Comparison of ENCODE assay signal across 21 cellular contexts in the genomic region with DNA sequence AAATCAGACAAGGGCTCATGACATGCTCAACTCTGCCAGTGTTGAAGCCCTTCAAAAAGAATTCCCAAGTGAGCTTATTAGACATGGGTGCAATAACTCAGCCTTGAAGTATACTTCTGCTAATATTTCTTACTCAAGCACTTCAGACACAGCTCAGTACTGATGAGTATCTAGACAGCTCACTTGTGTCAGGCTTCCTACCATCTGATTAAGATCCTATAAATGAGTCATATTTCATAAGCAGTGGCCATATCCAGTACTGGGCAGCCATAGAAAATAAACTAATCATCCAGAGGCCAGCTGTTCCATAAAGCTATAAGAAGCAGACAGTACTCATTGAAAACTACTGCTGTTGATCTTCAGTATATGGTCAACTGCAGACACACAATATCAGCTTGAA. TPM values are rescaled to one million over a fixed set of nuclear protein-coding genes. Genes with fewer than 3 reads are reported as not detected.
DNase-seq lines count a peak whose midpoint lies in the region; ATAC-seq and TF ChIP-seq lines count a peak whose summit lies in the region.
"Had no signal": no experiment of that assay in that cellular context is flagged by ENCODE, and none has a peak within 500 bp of the region (broad histone marks: within the 10 kb centered on the region; RNA-seq: fewer than 3 reads in every experiment).

No MANE protein-coding gene starts in this region.

- no peaks in the 10 kb centered on the region for H3K36me3 ChIP-seq in PC-3 (ENCODE audit: low read depth, low read length)
- no peaks in the 10 kb centered on the region for H3K36me3 ChIP-seq in left lung
- H3K36me3 ChIP-seq: BE2C had no signal

- intact Hi-C loops in PC-3 (cut with micrococcal nuclease) (no loop called here), left lung (cut with DNase I) (no loop called here), Calu3 (cut with micrococcal nuclease; ENCODE audit: unreplicated experiment) (no loop called here)

- CTCF ChIA-PET in PC-3 (lab: Charles Lee), result interaction anchor here (0.6 kb wide), 1 partner anchor 991 kb away, joined by 4 read pairs; no protein-coding TSS in a partner anchor
- CTCF ChIA-PET in Calu3 (lab: Charles Lee), result no interaction called here

- no peaks in the 10 kb centered on the region for H3K4me1 ChIP-seq in PC-3 (ENCODE audit: insufficient read depth, low read length)
- H3K4me1 ChIP-seq in left lung, result no peaks in the 10 kb centered on the region
- H3K4me1 ChIP-seq: BE2C had no signal

- no peaks in the 10 kb centered on the region for H4K20me1 ChIP-seq in PC-3 (ENCODE audit: low read length)

- POLR2A ChIA-PET in PC-3 (lab: Charles Lee; ENCODE audit: unreplicated experiment), result interaction anchor here (0.5 kb wide), 1 partner anchor 259 kb away, joined by 4 read pairs; no protein-coding TSS in a partner anchor

- peak; percentile 4 for DNase-seq in ELR (ENCODE audit: low read depth)
- peak; percentile 40 to 67 for DNase-seq in NCI-H524 (lab: John Stamatoyannopoulos, UW)
- DNase-seq in PC-3, result peak; percentile 39
- DNase-seq in fibroblast of villous mesenchyme (ENCODE audit: low read depth), result peak; percentile 7
- no peak for DNase-seq in left lung
- no peak for DNase-seq in mesenteric fat pad (ENCODE audit: low spot score)
- no peak for DNase-seq in Calu3
- DNase-seq: ACHN; BE2C; C1 segment of cervical spinal cord; CD4-positive, CD25-positive, alpha-beta regulatory T cell; CD8-positive, alpha-beta memory T cell; COR-L47; DND-41; EL; GOT3; H7; HFFc6; IMR-90 had no signal

- H3K27me3 Mint-ChIP-seq in Calu3 (ENCODE audit: unreplicated experiment), result no peaks in the 10 kb centered on the region
- H3K27me3 Mint-ChIP-seq: CD4-positive, CD25-positive, alpha-beta regulatory T cell; CD8-positive, alpha-beta memory T cell had no signal

- H3K36me3 Mint-ChIP-seq in Calu3 (ENCODE audit: insufficient read depth, unreplicated experiment), result no peaks in the 10 kb centered on the region
- H3K36me3 Mint-ChIP-seq: CD4-positive, CD25-positive, alpha-beta regulatory T cell; CD8-positive, alpha-beta memory T cell had no signal

- H3K27ac ChIP-seq in PC-3 (ENCODE audit: low read length) (no peak overlapping the region), left lung (no peak overlapping the region)

- H3K4me1 Mint-ChIP-seq in Calu3 (ENCODE audit: low read depth, unreplicated experiment), result no peaks in the 10 kb centered on the region
- H3K4me1 Mint-ChIP-seq: CD4-positive, CD25-positive, alpha-beta regulatory T cell; CD8-positive, alpha-beta memory T cell had no signal

- H3K4me3 ChIP-seq in PC-3 (ENCODE audit: low read length) (no peak overlapping the region), fibroblast of villous mesenchyme (ENCODE audit: low read depth, low read length) (no peak overlapping the region), left lung (no peak overlapping the region)
- H3K4me3 ChIP-seq: K562 had no signal

- peaks cover 18% of the 10 kb centered on the region for H3K9me3 Mint-ChIP-seq in Calu3 (ENCODE audit: low read depth, unreplicated experiment)

- no peak overlapping the region for H2AFZ ChIP-seq in PC-3 (ENCODE audit: low read length)

- BruUV-seq in PC-3 (replicated peaks; lab: Mats Ljungman, UMichigan), result no TSS peak
- no TSS peak for BruUV-seq in Calu3 (replicated peaks; lab: Mats Ljungman, UMichigan)

- ATAC-seq in PC-3 (peak; percentile 97), left lung (no peak)
- ATAC-seq: HCT116, K562 had no signal

- H3K27me3 ChIP-seq in PC-3 (ENCODE audit: low read length) (no peaks in the 10 kb centered on the region), left lung (no peaks in the 10 kb centered on the region)
- H3K27me3 ChIP-seq: BE2C had no signal

- H3K9ac ChIP-seq in PC-3 (ENCODE audit: low read length), result no peak overlapping the region

- no peak overlapping the region for H3K4me3 Mint-ChIP-seq in Calu3 (ENCODE audit: low read depth, unreplicated experiment)
- H3K4me3 Mint-ChIP-seq: CD4-positive, CD25-positive, alpha-beta regulatory T cell; CD8-positive, alpha-beta memory T cell; HFFc6 had no signal

- TF ChIP-seq CTCF in PC-3 (conservative IDR thresholded peaks at IDR 0.05; ENCODE audit: low read depth, low read length) (no peak), fibroblast of villous mesenchyme (IDR thresholded peaks at IDR 0.05; ENCODE audit: insufficient read depth, low read depth, low read length) (no peak), left lung (IDR thresholded peaks at IDR 0.05) (no peak), Calu3 (IDR thresholded peaks at IDR 0.05; ENCODE audit: unreplicated experiment) (no peak)

- H3K27ac Mint-ChIP-seq in Calu3 (ENCODE audit: unreplicated experiment), result no peak overlapping the region
- H3K27ac Mint-ChIP-seq: CD4-positive, CD25-positive, alpha-beta regulatory T cell; CD8-positive, alpha-beta memory T cell; HFFc6 had no signal

- no peak overlapping the region for H3K4me2 ChIP-seq in PC-3 (ENCODE audit: low read length)

- H3K79me2 ChIP-seq in PC-3 (ENCODE audit: low read length), result no peaks in the 10 kb centered on the region

- H3K9me3 ChIP-seq in PC-3 (ENCODE audit: low read length), result no peaks in the 10 kb centered on the region
- H3K9me3 ChIP-seq in left lung, result peaks cover 0 to 2% of the 10 kb centered on the region in 2 donors
- H3K9me3 ChIP-seq: BE2C had no signal

- H3F3A ChIP-seq in PC-3 (ENCODE audit: low read length, unreplicated experiment), result no peaks in the 10 kb centered on the region

- no peaks in the 10 kb centered on the region; the same call in 1 of the 2 replicates for H3K9me2 ChIP-seq in PC-3 (replicated peaks; ENCODE audit: low read length)

RNA-seq across cellular contexts. Expression of a gene that starts 13.0 kb away (rescaled TPM):
- total RNA-seq in PC-3 (2014; rRNA removed) (0.12 and 0.15 TPM in 2 replicates), fibroblast of villous mesenchyme (under 0.01 TPM in 1 of 2 replicates, not detected in the other), left lung (under 1 TPM in 1 of 2 donors, not detected in 1; 0.10 TPM), mesenteric fat pad (not detected), Calu3 (2022) (not detected in 2 replicates)
- total RNA-seq: CD4-positive, CD25-positive, alpha-beta regulatory T cell; CD8-positive, alpha-beta memory T cell; H7; HFFc6; K562 had no signal

Comparison
In these comparisons a context has a peak if more than half of its experiments do, and no peak if none do; other contexts are left out.
1. DNase-seq: peak in ELR (single experiment), NCI-H524 (2 of 2), PC-3 (single experiment) and fibroblast of villous mesenchyme (single experiment); none in left lung (0 of 2), mesenteric fat pad (single experiment) and Calu3 (single experiment).